8 cellular contexts compared by ENCODE assay signal in genomic region chr6:137866200-137866913, GRCh38. TPM values are rescaled to one million over a fixed set of nuclear protein-coding genes. Genes with fewer than 3 reads are reported as not detected.
A peak's percentile ranks its signal among the peaks of the same experiment; 100 is the strongest.
DNase-seq lines count a peak whose midpoint lies in the region; ATAC-seq, FAIRE-seq and TF ChIP-seq lines count a peak whose summit lies in the region.

No MANE protein-coding gene starts in this region.

- H3K4me2 ChIP-seq in OCI-LY3 (ENCODE audit: low read length) (peak overlapping the region; percentile 100), HepG2 (ENCODE audit: low read depth, low read length) (peak overlapping the region; percentile 89)

- H3K79me2 ChIP-seq in OCI-LY3 (ENCODE audit: low read length) (peaks cover 63% of the 10 kb centered on the region), HepG2 (ENCODE audit: insufficient read depth, low read length) (peaks cover 46% of the 10 kb centered on the region)

- peaks cover 51% of the 10 kb centered on the region for H3K4me1 Mint-ChIP-seq in activated naive CD4-positive, alpha-beta T cell treated with anti-CD3 and anti-CD28 coated beads, Interleukin-2, amount 10 ng/mL, durations not matched to agents 7 days and 5 days
- H3K4me1 Mint-ChIP-seq in central memory CD8-positive, alpha-beta T cell = peaks cover 57% of the 10 kb centered on the region

- H3K27ac ChIP-seq in OCI-LY3 (ENCODE audit: low read length) (peak overlapping the region; percentile 98), HepG2 (ENCODE audit: extremely low read length, insufficient read depth, low read length) (peak overlapping the region; percentile 61), subcutaneous abdominal adipose tissue (ENCODE audit: low read depth, low read length) (peak overlapping the region; percentile 92)

- H3K36me3 Mint-ChIP-seq in activated naive CD4-positive, alpha-beta T cell treated with anti-CD3 and anti-CD28 coated beads, Interleukin-2, amount 10 ng/mL, durations not matched to agents 7 days and 5 days = peaks cover 25% of the 10 kb centered on the region
- H3K36me3 Mint-ChIP-seq in central memory CD8-positive, alpha-beta T cell (ENCODE audit: insufficient read depth) = peaks cover 53% of the 10 kb centered on the region

- H3K9ac ChIP-seq in OCI-LY3 (ENCODE audit: low read length) (peak overlapping the region; percentile 91), HepG2 (ENCODE audit: insufficient read depth, low read depth, low read length) (peak overlapping the region; percentile 62), subcutaneous abdominal adipose tissue (ENCODE audit: low read length in 5 of 5) (peak overlapping the region; percentile 49 to 83 (median 71))

- TF ChIP-seq POLR2A in HepG2 (IDR thresholded peaks at IDR 0.05; ENCODE audit: insufficient read depth in 1 of 2, low read depth in 2 of 2, low read length in 2 of 2) = no peak

- CTCF ChIA-PET in activated naive CD4-positive, alpha-beta T cell treated with anti-CD3 and anti-CD28 coated beads, Interleukin-2, amount 10 ng/mL, durations not matched to agents 7 days and 5 days (lab: Charles Lee) = interaction anchor here (0.9 to 19.6 kb wide), 22 partner anchors 13 to 167 kb away, joined by 3 to 467 read pairs (median 9); no protein-coding TSS in a partner anchor
- CTCF ChIA-PET in HepG2 (lab: Yijun Ruan, JAX; ENCODE audit: low intra/inter-chr PET ratio, low total read pairs) = interaction anchor here (0.8 to 8.6 kb wide), 5 partner anchors 55 to 160 kb away, joined by 3 to 102 read pairs (median 5); no protein-coding TSS in a partner anchor

- FAIRE-seq in HepG2 (lab: Jason Lieb, UNC) = peak; percentile 12

- ATAC-seq in HG02852 (IDR thresholded peaks at IDR 0.05; ENCODE audit: unreplicated experiment) (peak; percentile 29), HepG2 (peak; percentile 14)
- ATAC-seq in central memory CD8-positive, alpha-beta T cell (replicated peaks; ENCODE audit: extremely low read depth, poor library complexity, severe bottlenecking) = peak; percentile 12

- POLR2A ChIA-PET in HepG2 (lab: Yijun Ruan, JAX) = interaction anchor here (0.7 to 3.8 kb wide), 17 partner anchors 13 to 169 kb away, joined by 3 to 33 read pairs (median 6); no protein-coding TSS in a partner anchor

- no peak for DNase-seq in activated naive CD4-positive, alpha-beta T cell treated with anti-CD3 and anti-CD28 coated beads, Interleukin-2, amount 10 ng/mL, durations not matched to agents 7 days and 5 days
- no peak for DNase-seq in activated naive CD4-positive, alpha-beta T cell treated with anti-CD3 and anti-CD28 coated beads, Interleukin-2, amount 50 U/mL, for 16 hours
- DNase-seq in central memory CD8-positive, alpha-beta T cell (ENCODE audit: low spot score in 2 of 2) = no peak
- no peak for DNase-seq in HepG2 (ENCODE audit: low spot score)
- DNase-seq in superior temporal gyrus (ENCODE audit: extremely low spot score) = no peak

- 8% methylated on average over 25 of the region's 25 CpGs for WGBS in HepG2 (ENCODE audit: low lambda C conversion rate)

- in situ Hi-C loops in HepG2 (cut with HindIII; ENCODE audit: extremely low pct_ligation_motif_present, low pct_unique_long_range_greater_than_20kb) = loop anchor here (5.0 to 10.0 kb wide), 4 partner anchors 62 to 512 kb away; no protein-coding TSS in a partner anchor

- intact Hi-C loops in HepG2 (cut with micrococcal nuclease; ENCODE audit: unreplicated experiment) = loop anchor here (2.0 kb wide), 2 partner anchors 56 to 72 kb away; no protein-coding TSS in a partner anchor

- peak overlapping the region; percentile 81 for H3K27ac Mint-ChIP-seq in activated naive CD4-positive, alpha-beta T cell treated with anti-CD3 and anti-CD28 coated beads, Interleukin-2, amount 10 ng/mL, durations not matched to agents 7 days and 5 days
- peak overlapping the region; percentile 99 for H3K27ac Mint-ChIP-seq in central memory CD8-positive, alpha-beta T cell (ENCODE audit: low read depth)

- H3K9me3 ChIP-seq in OCI-LY3 (ENCODE audit: insufficient read depth, low read length) (no peaks in the 10 kb centered on the region), HepG2 (ENCODE audit: low read length) (no peaks in the 10 kb centered on the region), subcutaneous abdominal adipose tissue (ENCODE audit: control insufficient read depth in 5 of 5, low read length in 5 of 5) (no peaks in the 10 kb centered on the region)

- peaks cover 40% of the 10 kb centered on the region for H3K36me3 ChIP-seq in OCI-LY3 (replicated peaks; ENCODE audit: low read depth, low read length)
- H3K36me3 ChIP-seq in HepG2 (replicated peaks in 1 of 2; ENCODE audit: control insufficient read depth in 1 of 2, insufficient read depth in 2 of 2, low read length in 2 of 2) = peaks cover 2 to 9% of the 10 kb centered on the region in 2 experiments
- H3K36me3 ChIP-seq in subcutaneous abdominal adipose tissue (ENCODE audit: control insufficient read depth in 5 of 5, insufficient read depth in 5 of 5, low read length in 5 of 5) = no peaks in the 10 kb centered on the region

- H3K4me3 ChIP-seq in OCI-LY3 (ENCODE audit: low read length) = peak overlapping the region; percentile 89
- H3K4me3 ChIP-seq in HepG2 (replicated peaks in 1 of 3; ENCODE audit: insufficient read depth in 1 of 3, low read depth in 2 of 3, low read length in 3 of 3) = peak overlapping the region; percentile 59 to 100 (median 59)
- H3K4me3 ChIP-seq in subcutaneous abdominal adipose tissue (ENCODE audit: low read depth in 1 of 5, low read length in 5 of 5) = peak overlapping the region; percentile 57 to 75 (median 70)

- no peak for TF ChIP-seq RAD21 in HepG2 (CRISPR knock-in tag; IDR thresholded peaks at IDR 0.05)

- H2AFZ ChIP-seq in OCI-LY3 (ENCODE audit: low read depth, low read length) = peak overlapping the region; percentile 17; the same call in 1 of the 2 replicates
- no peak overlapping the region for H2AFZ ChIP-seq in HepG2 (ENCODE audit: low read length)

- no peaks in the 10 kb centered on the region for H3K9me3 Mint-ChIP-seq in activated naive CD4-positive, alpha-beta T cell treated with anti-CD3 and anti-CD28 coated beads, Interleukin-2, amount 10 ng/mL, durations not matched to agents 7 days and 5 days
- H3K9me3 Mint-ChIP-seq in central memory CD8-positive, alpha-beta T cell = no peaks in the 10 kb centered on the region

- peak overlapping the region; percentile 81 for H3K4me3 Mint-ChIP-seq in activated naive CD4-positive, alpha-beta T cell treated with anti-CD3 and anti-CD28 coated beads, Interleukin-2, amount 10 ng/mL, durations not matched to agents 7 days and 5 days
- H3K4me3 Mint-ChIP-seq in central memory CD8-positive, alpha-beta T cell = peak overlapping the region; percentile 86

- H3K4me1 ChIP-seq in OCI-LY3 (ENCODE audit: low read length) = peaks cover 22% of the 10 kb centered on the region
- peaks cover 75% of the 10 kb centered on the region for H3K4me1 ChIP-seq in HepG2 (ENCODE audit: insufficient read depth, low read length)
- peaks cover 4 to 48% (median 37%) of the 10 kb centered on the region in 5 donors for H3K4me1 ChIP-seq in subcutaneous abdominal adipose tissue (ENCODE audit: control insufficient read depth in 5 of 5, insufficient read depth in 5 of 5, low read length in 5 of 5)

- TF ChIP-seq CTCF in OCI-LY3 (IDR thresholded peaks at IDR 0.05; ENCODE audit: low read depth, low read length) (no peak), HepG2 (CRISPR knock-in tag; IDR thresholded peaks at IDR 0.05) (no peak)

- H3K27me3 ChIP-seq in OCI-LY3 (ENCODE audit: low read depth, low read length) = no peaks in the 10 kb centered on the region
- no peaks in the 10 kb centered on the region; a peak in 1 of 5 replicates for H3K27me3 ChIP-seq in HepG2 (ENCODE audit: control insufficient read depth in 1 of 2, insufficient read depth in 2 of 2, low read length in 2 of 2)
- no peaks in the 10 kb centered on the region for H3K27me3 ChIP-seq in subcutaneous abdominal adipose tissue (ENCODE audit: control insufficient read depth in 5 of 5, insufficient read depth in 4 of 5, low read length in 5 of 5)

- no peak for TF ChIP-seq EP300 in HepG2 (IDR thresholded peaks at IDR 0.05; ENCODE audit: low read depth in 2 of 2, low read length in 2 of 2)
- TF ChIP-seq EP300 in HepG2 (CRISPR knock-in tag; IDR thresholded peaks at IDR 0.05; ENCODE audit: borderline replicate concordance) = 0 out of 2 replicates have a peak, but pooled peaks have one; percentile 21

- H4K20me1 ChIP-seq in OCI-LY3 (ENCODE audit: insufficient read depth, low read length) (peaks cover 11% of the 10 kb centered on the region; the same call in 1 of the 2 replicates), HepG2 (ENCODE audit: insufficient read depth, low read length) (peaks cover 26% of the 10 kb centered on the region)

- H3K27me3 Mint-ChIP-seq in activated naive CD4-positive, alpha-beta T cell treated with anti-CD3 and anti-CD28 coated beads, Interleukin-2, amount 10 ng/mL, durations not matched to agents 7 days and 5 days = no peaks in the 10 kb centered on the region
- no peaks in the 10 kb centered on the region for H3K27me3 Mint-ChIP-seq in central memory CD8-positive, alpha-beta T cell

- TSS peak; percentile 89 for BruUV-seq in HepG2 (replicated peaks; lab: Mats Ljungman, UMichigan)

TF ChIP-seq in HepG2, 621 proteins besides CTCF, POLR2A, EP300 and RAD21 (continues in another document):
- TF ChIP-seq KLF9 (CRISPR knock-in tag; IDR thresholded peaks at IDR 0.05; ENCODE audit: low read depth) = no peak

RNA-seq across cellular contexts. Expression of gene TNFAIP3, which starts 0.7 kb away (rescaled TPM):
- 24.7 and 28.2 TPM in 2 replicates for total RNA-seq in HepG2 (2016; rRNA removed; fragmentation: Illumina TruSeq; extraction: Trizol)
- total RNA-seq in HepG2 (2016; cell fraction: cytosol; rRNA removed; fragmentation: Illumina TruSeq; extraction: Trizol; ENCODE audit: low read depth) = 2.2 and 2.6 TPM in 2 replicates
- total RNA-seq in HepG2 (2016; cell fraction: insoluble cytoplasmic fraction; rRNA removed; fragmentation: Illumina TruSeq; extraction: Trizol) = 18.9 and 27.7 TPM in 2 replicates
- 8.2 and 8.6 TPM in 2 replicates for total RNA-seq in HepG2 (2016; cell fraction: membrane; rRNA removed; fragmentation: Illumina TruSeq; extraction: Trizol)
- 61.9 and 64.1 TPM in 2 replicates for total RNA-seq in HepG2 (2016; cell fraction: nucleus; rRNA removed; fragmentation: Illumina TruSeq; extraction: Trizol)
- 47.1 and 49.6 TPM in 2 replicates for polyA plus RNA-seq in HepG2 (2011; rRNA removed)
- polyA plus RNA-seq in HepG2 (2011; cell fraction: cytosol; rRNA removed) = 22.2 and 24.7 TPM in 2 replicates
- polyA plus RNA-seq in HepG2 (2011; cell fraction: nucleus; rRNA removed) = 144 and 150 TPM in 2 replicates
- 30.0 and 33.6 TPM in 2 replicates for polyA plus RNA-seq in HepG2 (2012)
- polyA plus RNA-seq in HepG2 (2016; cell fraction: cytosol; fragmentation: Illumina TruSeq; extraction: Trizol; ENCODE audit: low read depth) = 1.00 and 1.1 TPM in 2 replicates
- 21.4 and 27.8 TPM in 2 replicates for polyA plus RNA-seq in HepG2 (2016; cell fraction: insoluble cytoplasmic fraction; fragmentation: Illumina TruSeq; extraction: Trizol; ENCODE audit: low read depth)
- 3.4 and 4.2 TPM in 2 replicates for polyA plus RNA-seq in HepG2 (2016; cell fraction: membrane; fragmentation: Illumina TruSeq; extraction: Trizol; ENCODE audit: low read depth)
- 121 and 138 TPM in 2 replicates for polyA plus RNA-seq in HepG2 (2016; cell fraction: nucleus; fragmentation: Illumina TruSeq; extraction: Trizol; ENCODE audit: insufficient read depth, low read depth)
- polyA minus RNA-seq in HepG2 (2011; rRNA and poly(A)+ RNA removed; ENCODE audit: low replicate concordance) = 2.9 and 35.1 TPM in 2 replicates
- 30.0 and 32.5 TPM in 2 replicates for polyA minus RNA-seq in HepG2 (2011; cell fraction: cytosol; rRNA and poly(A)+ RNA removed)
- 52.7 and 61.8 TPM in 2 replicates for polyA minus RNA-seq in HepG2 (2011; cell fraction: nucleus; rRNA and poly(A)+ RNA removed)
